ENCODE assay signal across 9 cellular contexts in the genomic region with DNA sequence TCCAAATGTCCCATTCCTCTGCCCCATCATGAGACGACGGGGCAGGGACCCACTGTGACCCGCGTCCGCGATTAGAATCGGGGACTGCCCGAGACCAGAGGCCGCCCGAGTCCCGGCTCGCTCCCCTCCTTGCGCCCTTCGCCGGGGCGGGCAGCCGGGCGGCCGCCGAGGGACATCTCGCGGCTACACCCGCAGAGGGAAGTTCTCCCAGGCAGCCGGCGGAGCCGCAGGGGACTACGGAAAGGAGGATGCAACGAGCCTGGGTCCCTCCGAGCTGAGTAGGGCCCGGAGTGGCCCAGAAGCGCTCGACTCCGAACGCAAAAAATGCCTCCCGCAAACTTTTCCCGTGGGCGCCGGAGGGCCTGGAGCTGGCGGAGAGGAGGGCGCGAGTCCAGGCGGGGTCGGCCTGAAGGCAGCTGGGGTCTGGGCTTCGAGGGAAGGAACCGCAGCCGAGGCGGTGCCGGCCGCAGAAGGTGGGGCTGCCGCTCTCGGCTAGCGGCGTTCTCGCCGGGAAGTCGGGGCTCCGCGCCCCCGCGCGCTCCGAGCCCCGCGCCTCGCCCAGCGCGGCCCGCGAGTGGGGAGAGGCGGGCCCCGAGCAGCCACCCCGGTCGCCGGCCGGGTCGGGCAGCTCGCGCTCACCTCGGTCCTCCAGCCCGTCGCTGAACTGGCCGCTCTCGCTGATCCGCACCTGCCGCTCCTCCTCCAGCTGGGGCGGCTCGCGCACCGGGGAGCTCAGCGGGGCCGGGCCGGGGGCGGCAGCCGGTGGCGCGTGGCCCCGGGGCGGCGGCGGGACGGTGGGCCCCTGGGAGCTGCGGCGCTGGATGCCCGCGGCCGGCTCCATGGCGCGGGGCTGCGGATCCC. TPM values are rescaled to one million over a fixed set of nuclear protein-coding genes. Genes with fewer than 3 reads are reported as not detected.
DNase-seq lines count a peak whose midpoint lies in the region; ATAC-seq, FAIRE-seq and TF ChIP-seq lines count a peak whose summit lies in the region.
"Had no signal": no experiment of that assay in that cellular context is flagged by ENCODE, and none has a peak within 500 bp of the region (broad histone marks: within the 10 kb centered on the region; RNA-seq: fewer than 3 reads in every experiment).

No MANE protein-coding gene starts in this region.

- BruUV-seq in GM12878 (replicated peaks; lab: Mats Ljungman, UMichigan): no TSS peak

- TF ChIP-seq CTCF in cardiac muscle cell (IDR thresholded peaks at IDR 0.05; ENCODE audit: low read depth, low read length) (no peak), GM12878 (IDR thresholded peaks at IDR 0.05 in 2 of 3, conservative IDR thresholded peaks at IDR 0.05 in 1 of 3; ENCODE audit: control insufficient read depth in 2 of 3, extremely low read depth in 1 of 3, insufficient read depth in 1 of 3, low read depth in 3 of 3, low read length in 3 of 3) (no peak), kidney epithelial cell (IDR thresholded peaks at IDR 0.05; ENCODE audit: insufficient read depth, low read length, poor library complexity, severe bottlenecking) (no peak)

- H3K27me3 Mint-ChIP-seq in stimulated activated naive CD8-positive, alpha-beta T cell treated with anti-CD3 and anti-CD28 coated beads, Interleukin-15, amount 100 ng/mL, for 72 hours: peaks cover 83% of the 10 kb centered on the region

- H3K4me2 ChIP-seq in GM12878 (ENCODE audit: control insufficient read depth, insufficient read depth): peak overlapping the region; percentile 85

- H3K9me3 Mint-ChIP-seq in stimulated activated naive CD8-positive, alpha-beta T cell treated with anti-CD3 and anti-CD28 coated beads, Interleukin-15, amount 100 ng/mL, for 72 hours: no peaks in the 10 kb centered on the region

- no peak for TF ChIP-seq POLR2A in GM12878 (IDR thresholded peaks at IDR 0.05; ENCODE audit: low read depth, low read length)

- no peak overlapping the region for H3K27ac ChIP-seq in cardiac muscle cell
- no peak overlapping the region for H3K27ac ChIP-seq in HUES6 (ENCODE audit: low read depth, low read length)
- no peak overlapping the region for H3K27ac ChIP-seq in GM12878 (ENCODE audit: control insufficient read depth, insufficient read depth)

- no peak; the same call in 2 of the 3 replicates for ATAC-seq in GM12878
- peak; percentile 2 for ATAC-seq in stimulated activated naive CD8-positive, alpha-beta T cell treated with anti-CD3 and anti-CD28 coated beads, Interleukin-15, amount 100 ng/mL, for 72 hours

- peaks cover 14% of the 10 kb centered on the region for H3K4me1 ChIP-seq in cardiac muscle cell (ENCODE audit: low read depth)
- H3K4me1 ChIP-seq in HUES6 (ENCODE audit: control insufficient read depth, insufficient read depth, low read length): no peaks in the 10 kb centered on the region; the same call in 1 of the 2 replicates
- H3K4me1 ChIP-seq in GM12878 (ENCODE audit: control insufficient read depth, insufficient read depth, low read length): no peaks in the 10 kb centered on the region; the same call in 1 of the 2 replicates

- SMC1A ChIA-PET in GM12878 (lab: Charles Lee; ENCODE audit: uncharacterized antibody, unreplicated experiment): no interaction called here

- no peak overlapping the region for H2AFZ ChIP-seq in GM12878 (ENCODE audit: control insufficient read depth, low read depth, low read length)

- RAD21 ChIA-PET in GM12878 (lab: Charles Lee; ENCODE audit: unreplicated experiment): no interaction called here

- CTCF ChIA-PET in GM12878 (lab: Yijun Ruan, JAX): no interaction called here

- TF ChIP-seq EP300 in GM12878 (IDR thresholded peaks at IDR 0.05; ENCODE audit: borderline replicate concordance in 1 of 2, control insufficient read depth in 1 of 2, low read depth in 2 of 2, low read length in 2 of 2): no peak

- no peak for FAIRE-seq in GM12878 (lab: Jason Lieb, UNC)
- FAIRE-seq: GM18507 had no signal

- in situ Hi-C loops in GM12878 (cut with MboI): no loop called here

- H3K36me3 ChIP-seq in cardiac muscle cell (no peaks in the 10 kb centered on the region), HUES6 (ENCODE audit: control insufficient read depth, insufficient read depth, low read length) (no peaks in the 10 kb centered on the region), GM12878 (ENCODE audit: control insufficient read depth in 2 of 2, insufficient read depth in 2 of 2, low read length in 1 of 2) (no peaks in the 10 kb centered on the region), kidney epithelial cell (ENCODE audit: control insufficient read depth, insufficient read depth, low read length) (no peaks in the 10 kb centered on the region)

- no peaks in the 10 kb centered on the region for H3K9me3 ChIP-seq in cardiac muscle cell (ENCODE audit: low read depth)
- H3K9me3 ChIP-seq in HUES6 (ENCODE audit: control insufficient read depth, insufficient read depth, low read depth, low read length): no peaks in the 10 kb centered on the region
- no peaks in the 10 kb centered on the region for H3K9me3 ChIP-seq in GM12878 (replicated peaks; ENCODE audit: control insufficient read depth, insufficient read depth, low read length)

- H3K4me3 Mint-ChIP-seq in stimulated activated naive CD8-positive, alpha-beta T cell treated with anti-CD3 and anti-CD28 coated beads, Interleukin-15, amount 100 ng/mL, for 72 hours: peak overlapping the region; percentile 73 to 83

- H3K27me3 ChIP-seq in cardiac muscle cell: peaks cover 77% of the 10 kb centered on the region
- peaks cover 81% of the 10 kb centered on the region for H3K27me3 ChIP-seq in HUES6 (ENCODE audit: control insufficient read depth, insufficient read depth, low read length)
- peaks cover 5 to 29% of the 10 kb centered on the region in 2 experiments; a peak in 3 of 4 replicates for H3K27me3 ChIP-seq in GM12878 (replicated peaks in 1 of 2; ENCODE audit: control insufficient read depth in 2 of 2, insufficient read depth in 2 of 2, low read length in 1 of 2)
- H3K27me3 ChIP-seq in kidney epithelial cell (ENCODE audit: control insufficient read depth, insufficient read depth, low read length): peaks cover 22% of the 10 kb centered on the region

- peak; percentile 7 to 45 for DNase-seq in cardiac muscle cell (ENCODE audit: low read depth in 1 of 2, low spot score in 1 of 2)
- no peak for DNase-seq in cardiac septum (ENCODE audit: low spot score)
- DNase-seq in GM12878 (ENCODE audit: low read depth, low spot score): no peak
- no peak for DNase-seq in kidney epithelial cell (ENCODE audit: low read depth)
- peak; percentile 14 to 20 for DNase-seq in stimulated activated naive CD8-positive, alpha-beta T cell treated with anti-CD3 and anti-CD28 coated beads, Interleukin-15, amount 100 ng/mL, for 72 hours
- no peak for DNase-seq in NCI-H1048 (lab: John Stamatoyannopoulos, UW)
- no peak for DNase-seq in HT-29 (ENCODE audit: low spot score)

- WGBS in GM12878 (ENCODE audit: insufficient coverage, insufficient replicate concordance, low lambda C conversion rate, missing lambda C conversion rate): 2% methylated on average over 68 of the region's 109 CpGs

- peak overlapping the region; percentile 80 for H3K4me3 ChIP-seq in cardiac muscle cell
- H3K4me3 ChIP-seq in HUES6 (ENCODE audit: low read depth, low read length): peak overlapping the region; percentile 79
- 0 out of 2 replicates have a peak overlapping the region, but pooled peaks have one; percentile 44 for H3K4me3 ChIP-seq in GM12878
- peak overlapping the region; percentile 32 for H3K4me3 ChIP-seq in kidney epithelial cell (ENCODE audit: low read depth, low read length)

- no peaks in the 10 kb centered on the region for H3K79me2 ChIP-seq in GM12878 (ENCODE audit: control insufficient read depth, insufficient read depth, low read length)

- peak overlapping the region in 1 of 2 donors; percentile 77 for H3K27ac Mint-ChIP-seq in stimulated activated naive CD8-positive, alpha-beta T cell treated with anti-CD3 and anti-CD28 coated beads, Interleukin-15, amount 100 ng/mL, for 72 hours

- no peaks in the 10 kb centered on the region for H4K20me1 ChIP-seq in GM12878 (ENCODE audit: control insufficient read depth, insufficient read depth)

- TF ChIP-seq RAD21 in GM12878 (IDR thresholded peaks at IDR 0.05; ENCODE audit: insufficient read depth, low read depth, low read length): no peak

- intact Hi-C loops in cardiac septum (cut with DNase I): no loop called here
- intact Hi-C loops in GM12878 (cut with micrococcal nuclease; ENCODE audit: unreplicated experiment): no loop called here

- peaks cover 52% of the 10 kb centered on the region for H3K4me1 Mint-ChIP-seq in stimulated activated naive CD8-positive, alpha-beta T cell treated with anti-CD3 and anti-CD28 coated beads, Interleukin-15, amount 100 ng/mL, for 72 hours

- POLR2A ChIA-PET in GM12878 (lab: Charles Lee): no interaction called here

- peak overlapping the region; percentile 2 for H3K9ac ChIP-seq in HUES6 (ENCODE audit: low read length)
- no peak overlapping the region; the same call in 1 of the 2 replicates for H3K9ac ChIP-seq in GM12878 (ENCODE audit: control insufficient read depth, insufficient read depth, low read length)

TF ChIP-seq in GM12878, 131 proteins besides CTCF, POLR2A, EP300 and RAD21:
- peak; percentile 100 for TF ChIP-seq SUZ12 (IDR thresholded peaks at IDR 0.05; ENCODE audit: unreplicated experiment)
- TF ChIP-seq RUNX3 (IDR thresholded peaks at IDR 0.05; ENCODE audit: low read length): no peak

RNA-seq across cellular contexts. Expression of a gene that starts 0.5 kb away (rescaled TPM):
- total RNA-seq in cardiac muscle cell: 30.3 and 45.8 TPM in 2 replicates
- polyA plus RNA-seq in cardiac muscle cell: 58.1 and 75.9 TPM in 2 replicates
- 0.38 TPM for total RNA-seq in cardiac septum
- 4.9 and 6.1 TPM in 2 replicates for total RNA-seq in GM12878 (2013; cell fraction: nucleolus; rRNA removed)
- 0.05 and 0.11 TPM in 2 replicates for total RNA-seq in GM12878 (2014; rRNA removed)
- 0.05 TPM in 1 of 2 replicates, not detected in the other for total RNA-seq in GM12878 (2014; rRNA removed; fragmentation: Illumina TruSeq; extraction: Trizol)
- not detected in 2 replicates for total RNA-seq in GM12878 (2021)
- 0.43 TPM for polyA plus RNA-seq in GM12878 (2011; ENCODE audit: low read depth)
- 0.07 TPM in 2 replicates for polyA plus RNA-seq in GM12878 (2011; rRNA removed)
- 0.10 TPM in 1 of 2 replicates, not detected in the other for polyA plus RNA-seq in GM12878 (2011; cell fraction: cytosol; rRNA removed)
- 0.06 TPM in 1 of 2 replicates, not detected in the other for polyA plus RNA-seq in GM12878 (2011; cell fraction: nucleus; rRNA removed)
- polyA plus RNA-seq in GM12878 (2012): 0.69 and 0.94 TPM in 2 replicates
- 0.06 TPM in 1 of 2 replicates, not detected in the other for polyA plus RNA-seq in GM12878 (2014; fragmentation: Illumina TruSeq; extraction: Trizol)
- under 1 TPM; 0.05 to 0.06 TPM for polyA plus RNA-seq in GM12878 (2014; fragmentation: Nextera tagmentation; extraction: Ambion mirVana)
- not detected in 2 replicates for polyA plus RNA-seq in GM12878 (2014; rRNA removed)
- polyA plus RNA-seq in GM12878 (2016; fragmentation: Nextera tagmentation; extraction: Ambion mirVana): under 1 TPM in 1 of 2 experiments, not detected in 1; 0.10 TPM
- polyA minus RNA-seq in GM12878 (2011; rRNA and poly(A)+ RNA removed): 0.15 TPM in 1 of 2 replicates, not detected in the other
- polyA minus RNA-seq in GM12878 (2011; cell fraction: cytosol; rRNA and poly(A)+ RNA removed): not detected in 2 replicates
- not detected in 2 replicates for polyA minus RNA-seq in GM12878 (2011; cell fraction: nucleus; rRNA and poly(A)+ RNA removed)
- 1.9 and 2.4 TPM in 2 replicates for total RNA-seq in kidney epithelial cell
- total RNA-seq in HT-29 (2014; rRNA removed; shearing (Covaris generic)): not detected in 2 replicates

Comparison
In these comparisons a context has a peak if more than half of its experiments do, and no peak if none do; other contexts are left out.
1. DNase-seq: peak in cardiac muscle cell (2 of 2) and stimulated activated naive CD8-positive, alpha-beta T cell treated with anti-CD3 and anti-CD28 coated beads, Interleukin-15, amount 100 ng/mL, for 72 hours (2 of 2); none in cardiac septum (single experiment), GM12878 (single experiment), kidney epithelial cell (single experiment), NCI-H1048 (single experiment) and HT-29 (single experiment).
2. Peak in every context shown above with its lines, with median percentiles within 50 percentile points of each other: H3K4me3 ChIP-seq.